In genomic region chr5:108381034-108381954, GRCh38 we compare ENCODE assay signal across 8 cellular contexts. TPM values are rescaled to one million over a fixed set of nuclear protein-coding genes. Genes with fewer than 3 reads are reported as not detected.
DNase-seq lines count a peak whose midpoint lies in the region; ATAC-seq lines count a peak whose summit lies in the region.

No MANE protein-coding gene starts in this region.

- peaks cover 17% of the 10 kb centered on the region for H3K79me1 ChIP-seq in mesenchymal stem cell (replicated peaks; ENCODE audit: low read length, poor library complexity, severe bottlenecking)

- H3K4ac ChIP-seq in mesenchymal stem cell (ENCODE audit: low read depth in 1 of 2, low read length in 2 of 2), result peak overlapping the region; percentile 75 to 94

- peak overlapping the region; percentile 86 to 99 for H3K14ac ChIP-seq in mesenchymal stem cell (ENCODE audit: low read length in 2 of 2)

- H3K4me1 Mint-ChIP-seq in activated CD8-positive, alpha-beta T cell treated with anti-CD3 and anti-CD28 coated beads, Interleukin-2, amount 10 ng/mL, durations not matched to agents 7 days and 5 days (ENCODE audit: low read depth), result peaks cover 25% of the 10 kb centered on the region

- H3K4me1 ChIP-seq in mesenchymal stem cell (ENCODE audit: control insufficient read depth, insufficient read depth, low read depth, low read length), result no peaks in the 10 kb centered on the region

- under 1% methylated on average over 87 of the region's 112 CpGs for WGBS in mesenchymal stem cell

- H3K27me3 Mint-ChIP-seq in activated CD8-positive, alpha-beta T cell treated with anti-CD3 and anti-CD28 coated beads, Interleukin-2, amount 10 ng/mL, durations not matched to agents 7 days and 5 days (ENCODE audit: low read depth), result no peaks in the 10 kb centered on the region

- H4K8ac ChIP-seq in mesenchymal stem cell (ENCODE audit: low read length), result peak overlapping the region; percentile 93

- H3K36me3 ChIP-seq in mesenchymal stem cell (ENCODE audit: control insufficient read depth in 1 of 2, insufficient read depth in 2 of 2, low read depth in 1 of 2, low read length in 2 of 2), result no peaks in the 10 kb centered on the region

- no peaks in the 10 kb centered on the region for H3K9me3 ChIP-seq in mesenchymal stem cell (ENCODE audit: control insufficient read depth, low read length)

- peak overlapping the region; percentile 98 for H2BK15ac ChIP-seq in mesenchymal stem cell (ENCODE audit: low read depth, poor library complexity, severe bottlenecking)

- H3K23ac ChIP-seq in mesenchymal stem cell (ENCODE audit: low read length in 2 of 2), result peak overlapping the region in 1 of 2 experiments; percentile 96

- H3K9ac ChIP-seq in mesenchymal stem cell (ENCODE audit: low read length), result peak overlapping the region; percentile 96

- H3K27me3 ChIP-seq in mesenchymal stem cell (ENCODE audit: control insufficient read depth in 1 of 2, insufficient read depth in 1 of 2, low read length in 2 of 2), result no peaks in the 10 kb centered on the region

- no peak overlapping the region for H2AK5ac ChIP-seq in mesenchymal stem cell (ENCODE audit: low read length, severe bottlenecking)

- peak overlapping the region; percentile 94 for H2BK5ac ChIP-seq in mesenchymal stem cell (ENCODE audit: low read depth, low read length, poor library complexity, severe bottlenecking)

- peak overlapping the region; percentile 96 for H2AFZ ChIP-seq in mesenchymal stem cell (ENCODE audit: low read depth, low read length)

- H3K27ac ChIP-seq in mesenchymal stem cell (ENCODE audit: low read length, poor library complexity, severe bottlenecking), result peak overlapping the region; percentile 76

- peak overlapping the region; percentile 39 to 91 for H2BK12ac ChIP-seq in mesenchymal stem cell (ENCODE audit: low read length in 2 of 2)

- H3K36me3 Mint-ChIP-seq in activated CD8-positive, alpha-beta T cell treated with anti-CD3 and anti-CD28 coated beads, Interleukin-2, amount 10 ng/mL, durations not matched to agents 7 days and 5 days (ENCODE audit: low read depth), result peaks cover 15% of the 10 kb centered on the region

- CTCF ChIA-PET in activated CD8-positive, alpha-beta T cell treated with anti-CD3 and anti-CD28 coated beads, Interleukin-2, amount 10 ng/mL, durations not matched to agents 7 days and 5 days (lab: Charles Lee), result interaction anchor here (1.6 kb wide), 1 partner anchor 121 kb away, joined by 6 read pairs; no protein-coding TSS in a partner anchor

- peak; percentile 28 for DNase-seq in SKM-1 treated with dmso at 0.1 percent for 144 hours (lab: John Stamatoyannopoulos, UW; ENCODE audit: unreplicated experiment)
- DNase-seq in SKM-1 (lab: John Stamatoyannopoulos, UW; ENCODE audit: unreplicated experiment), result no peak
- DNase-seq in NCI-H2227 (lab: John Stamatoyannopoulos, UW; ENCODE audit: unreplicated experiment), result peak; percentile 85
- DNase-seq in activated CD8-positive, alpha-beta T cell treated with anti-CD3 and anti-CD28 coated beads, Interleukin-2, amount 10 ng/mL, durations not matched to agents 7 days and 5 days, result peak; percentile 79
- DNase-seq in effector CD8-positive, alpha-beta T cell (lab: John Stamatoyannopoulos, UW), result peak; percentile 54
- peak; percentile 70 for DNase-seq in mesenchymal stem cell
- peak; percentile 76 for DNase-seq in stimulated activated CD8-positive, alpha-beta memory T cell treated with anti-CD3 and anti-CD28 coated beads, Interleukin-12 subunit alpha, Interleukin-12 subunit beta, amount 100 ng/mL, for 4 hours (ENCODE audit: low read depth)

- H3K4me3 Mint-ChIP-seq in activated CD8-positive, alpha-beta T cell treated with anti-CD3 and anti-CD28 coated beads, Interleukin-2, amount 10 ng/mL, durations not matched to agents 7 days and 5 days, result peak overlapping the region; percentile 93

- peak overlapping the region; percentile 99 for H2BK120ac ChIP-seq in mesenchymal stem cell (ENCODE audit: low read depth, low read length)

- peaks cover 10% of the 10 kb centered on the region for H3K9me3 Mint-ChIP-seq in activated CD8-positive, alpha-beta T cell treated with anti-CD3 and anti-CD28 coated beads, Interleukin-2, amount 10 ng/mL, durations not matched to agents 7 days and 5 days (ENCODE audit: insufficient read depth)

- H3K4me3 ChIP-seq in mesenchymal stem cell (ENCODE audit: insufficient read depth in 1 of 2, low read depth in 1 of 2, low read length in 2 of 2), result peak overlapping the region; percentile 79 to 83

- H3K18ac ChIP-seq in mesenchymal stem cell (ENCODE audit: low read depth in 1 of 2, low read length in 2 of 2), result peak overlapping the region; percentile 87 to 98

- ATAC-seq in HG02852 (IDR thresholded peaks at IDR 0.05; ENCODE audit: unreplicated experiment), result peak; percentile 50
- peak; percentile 73 for ATAC-seq in activated CD8-positive, alpha-beta T cell treated with anti-CD3 and anti-CD28 coated beads, Interleukin-2, amount 10 ng/mL, durations not matched to agents 7 days and 5 days

- H3K4me2 ChIP-seq in mesenchymal stem cell (ENCODE audit: low read length, poor library complexity, severe bottlenecking), result peak overlapping the region; percentile 87

- H3K27ac Mint-ChIP-seq in activated CD8-positive, alpha-beta T cell treated with anti-CD3 and anti-CD28 coated beads, Interleukin-2, amount 10 ng/mL, durations not matched to agents 7 days and 5 days, result peak overlapping the region; percentile 97

- POLR2A ChIA-PET in activated CD8-positive, alpha-beta T cell treated with anti-CD3 and anti-CD28 coated beads, Interleukin-2, amount 10 ng/mL, durations not matched to agents 7 days and 5 days (lab: Charles Lee), result interaction anchor here (0.6 to 1.5 kb wide), 8 partner anchors 10 to 1310 kb away, joined by 3 to 10 read pairs (median 4); partner anchors contain the start of gene PJA2

- H4K91ac ChIP-seq in mesenchymal stem cell (ENCODE audit: low read length), result peak overlapping the region; percentile 98

RNA-seq across cellular contexts. Expression of gene FBXL17, which starts 0.6 kb away (rescaled TPM):
- total RNA-seq in activated CD8-positive, alpha-beta T cell treated with anti-CD3 and anti-CD28 coated beads, Interleukin-2, amount 10 ng/mL, durations not matched to agents 7 days and 5 days, result 1 to 10 TPM; 6.6 to 9.4 TPM
- polyA plus RNA-seq in mesenchymal stem cell (2013, experiment 1 of 2), result 8.7 TPM
- 9.1 TPM for polyA plus RNA-seq in mesenchymal stem cell (2013, experiment 2 of 2)
